8 cellular contexts compared by ENCODE assay signal in the genomic region with DNA sequence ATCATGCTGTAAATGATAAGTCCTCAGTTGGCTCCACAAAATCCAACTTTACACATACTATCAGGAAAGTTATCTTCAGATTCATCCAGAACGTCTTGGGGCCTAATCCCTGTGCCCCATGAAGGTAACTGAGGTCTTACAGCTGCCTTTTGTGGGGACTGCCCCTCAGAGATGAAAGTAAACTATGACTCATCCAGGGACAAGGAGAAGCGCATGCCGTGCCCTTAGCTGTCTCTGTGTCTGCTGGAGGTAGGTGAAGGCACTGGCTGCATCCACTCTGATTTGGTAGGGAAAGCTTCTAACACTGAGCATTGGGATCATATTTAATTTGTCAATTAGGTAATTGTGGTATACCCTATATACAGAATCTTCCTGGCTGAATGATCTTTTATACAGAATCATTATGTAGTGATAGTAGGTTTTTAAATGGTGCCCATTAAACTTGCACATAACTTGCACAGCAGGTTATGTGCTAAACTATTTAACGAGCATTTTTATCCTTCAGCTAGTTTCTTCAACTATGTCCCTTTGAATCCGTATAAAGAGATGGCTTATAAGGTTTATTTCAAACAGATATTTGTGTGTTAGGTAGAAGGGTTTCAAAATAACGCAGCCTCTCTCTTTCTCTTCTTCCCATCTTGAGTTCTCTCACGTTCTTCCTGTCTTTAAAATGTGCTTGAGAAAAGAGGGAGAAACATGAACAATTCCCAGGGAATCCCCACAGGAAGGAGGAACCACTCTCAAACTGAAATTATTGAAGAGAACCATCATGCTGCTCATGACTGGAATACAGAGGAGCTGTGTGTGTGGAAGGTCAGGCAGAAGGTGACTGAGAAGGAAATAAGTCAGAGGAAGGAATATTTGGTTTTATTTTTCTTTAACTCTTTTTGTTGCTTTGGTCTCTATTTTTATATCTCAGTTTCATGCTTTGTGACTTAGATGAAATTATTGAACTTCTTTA.
DNase-seq lines count a peak whose midpoint lies in the region; ATAC-seq lines count a peak whose summit lies in the region.

No MANE protein-coding gene starts in this region.

- H3K4me3 Mint-ChIP-seq in stimulated activated naive CD8-positive, alpha-beta T cell treated with anti-CD3 and anti-CD28 coated beads, Interleukin-15, amount 100 ng/mL, for 72 hours: no peak overlapping the region

- no peak overlapping the region for H3K27ac Mint-ChIP-seq in stimulated activated naive CD8-positive, alpha-beta T cell treated with anti-CD3 and anti-CD28 coated beads, Interleukin-15, amount 100 ng/mL, for 72 hours

- H3K9me3 Mint-ChIP-seq in stimulated activated naive CD8-positive, alpha-beta T cell treated with anti-CD3 and anti-CD28 coated beads, Interleukin-15, amount 100 ng/mL, for 72 hours: peaks cover 0 to 2% of the 10 kb centered on the region in 2 donors

- peaks cover 29% of the 10 kb centered on the region for H3K4me1 Mint-ChIP-seq in stimulated activated naive CD8-positive, alpha-beta T cell treated with anti-CD3 and anti-CD28 coated beads, Interleukin-15, amount 100 ng/mL, for 72 hours

- peaks cover 26% of the 10 kb centered on the region for H3K27me3 Mint-ChIP-seq in stimulated activated naive CD8-positive, alpha-beta T cell treated with anti-CD3 and anti-CD28 coated beads, Interleukin-15, amount 100 ng/mL, for 72 hours

- ATAC-seq in HG02798 (IDR thresholded peaks at IDR 0.05; ENCODE audit: poor library complexity, unreplicated experiment): peak; percentile 90
- peak; percentile 100 for ATAC-seq in stimulated activated naive CD8-positive, alpha-beta T cell treated with anti-CD3 and anti-CD28 coated beads, Interleukin-15, amount 100 ng/mL, for 72 hours

- peak; percentile 32 for DNase-seq in stimulated activated CD4-positive, alpha-beta T cell treated with anti-CD3 and anti-CD28 coated beads, Interleukin-1b, Interleukin-23, amount 100 ng/mL, for 48 hours
- no peak for DNase-seq in stimulated activated CD4-positive, alpha-beta T cell treated with anti-CD3 and anti-CD28 coated beads, Interleukin-4, amount 100 ng/mL, for 4 hours
- DNase-seq in SW480 (ENCODE audit: low spot score) (peak; percentile 24), NCI-H1105 (lab: John Stamatoyannopoulos, UW) (no peak), DMS79 (lab: John Stamatoyannopoulos, UW) (no peak), NCI-H1694 treated with DMSO at 0.1 percent for 48 hours (lab: John Stamatoyannopoulos, UW) (no peak)
- DNase-seq in stimulated activated naive CD8-positive, alpha-beta T cell treated with anti-CD3 and anti-CD28 coated beads, Interleukin-15, amount 100 ng/mL, for 72 hours: peak; percentile 27 to 47

Comparison
In these comparisons a context has a peak if more than half of its experiments do, and no peak if none do; other contexts are left out.
1. DNase-seq: peak in stimulated activated CD4-positive, alpha-beta T cell treated with anti-CD3 and anti-CD28 coated beads, Interleukin-1b, Interleukin-23, amount 100 ng/mL, for 48 hours (single experiment), SW480 (single experiment) and stimulated activated naive CD8-positive, alpha-beta T cell treated with anti-CD3 and anti-CD28 coated beads, Interleukin-15, amount 100 ng/mL, for 72 hours (2 of 2); none in stimulated activated CD4-positive, alpha-beta T cell treated with anti-CD3 and anti-CD28 coated beads, Interleukin-4, amount 100 ng/mL, for 4 hours (0 of 2), NCI-H1105 (single experiment), DMS79 (single experiment) and NCI-H1694 treated with DMSO at 0.1 percent for 48 hours (single experiment).